16 cellular contexts compared by ENCODE assay signal in the genomic region with DNA sequence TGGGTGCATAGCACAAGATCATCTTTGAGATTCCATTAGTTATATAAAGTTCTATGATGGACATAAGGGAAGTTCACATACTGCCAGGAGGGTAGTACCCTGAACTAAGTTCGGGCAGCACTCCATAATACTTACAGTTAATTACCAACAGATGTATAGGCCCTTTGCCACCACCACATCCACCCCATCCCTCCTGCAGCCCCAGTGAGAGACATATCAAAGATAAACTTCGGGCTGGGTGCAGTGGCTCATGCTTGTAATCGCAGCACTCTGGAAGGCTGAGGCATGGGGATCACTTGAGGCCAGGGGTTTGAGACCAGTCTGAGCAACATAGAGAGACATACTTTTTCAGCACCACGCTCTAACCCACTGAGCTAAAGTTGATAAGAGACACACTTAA. TPM values are rescaled to one million over a fixed set of nuclear protein-coding genes. Genes with fewer than 3 reads are reported as not detected.
DNase-seq lines count a peak whose midpoint lies in the region; ATAC-seq and TF ChIP-seq lines count a peak whose summit lies in the region.
"Had no signal": no experiment of that assay in that cellular context is flagged by ENCODE, and none has a peak within 500 bp of the region (broad histone marks: within the 10 kb centered on the region; RNA-seq: fewer than 3 reads in every experiment).

No MANE protein-coding gene starts in this region.

- no peaks in the 10 kb centered on the region for H3K27me3 ChIP-seq in GM23248 (replicated peaks; ENCODE audit: insufficient read depth)

- no peak overlapping the region for H3K9ac ChIP-seq in GM23248

- H3K4me1 ChIP-seq in GM23248 (ENCODE audit: insufficient read depth), result no peaks in the 10 kb centered on the region
- H3K4me1 ChIP-seq: A549 had no signal

- no peak overlapping the region for H2AFZ ChIP-seq in GM23248

- in situ Hi-C loops in GM23248 (cut with MboI), result no loop called here

- no peaks in the 10 kb centered on the region for H3F3A ChIP-seq in GM23248 (ENCODE audit: insufficient read depth)

- WGBS in GM23248 (ENCODE audit: low coverage in 1 of 2, low lambda C conversion rate in 2 of 2, missing lambda C conversion rate in 2 of 2), 2 experiments, result 48 to 50% methylated on average over 4 of the region's 4 CpGs

- no peaks in the 10 kb centered on the region for H3K36me3 ChIP-seq in GM23248 (ENCODE audit: low read depth)

- TF ChIP-seq CTCF in RWPE1 (conservative IDR thresholded peaks at IDR 0.05; ENCODE audit: low read depth), result no peak

- ATAC-seq in SK-N-SH treated with all-trans-retinoic acid at 6 μM for 48 hours (peak; percentile 86), GM21825 (IDR thresholded peaks at IDR 0.05; ENCODE audit: unreplicated experiment) (no peak)
- ATAC-seq: A549; CD8-positive, alpha-beta T cell had no signal

- no peaks in the 10 kb centered on the region for H3K9me2 ChIP-seq in GM23248 (ENCODE audit: insufficient read depth)

- no peak overlapping the region for H3K4me2 ChIP-seq in GM23248 (ENCODE audit: unreplicated experiment)
- H3K4me2 ChIP-seq: A549 had no signal

- CTCF ChIA-PET in RWPE1 (lab: Yijun Ruan, JAX), result interaction anchor here (0.6 kb wide), 1 partner anchor 212 kb away, joined by 3 read pairs; no protein-coding TSS in a partner anchor

- no peaks in the 10 kb centered on the region for H4K20me1 ChIP-seq in GM23248 (ENCODE audit: insufficient read depth)

- no peaks in the 10 kb centered on the region for H3K79me2 ChIP-seq in GM23248 (ENCODE audit: insufficient read depth)

- no peaks in the 10 kb centered on the region for H3K9me3 ChIP-seq in GM23248 (ENCODE audit: low read depth)
- H3K9me3 ChIP-seq: A549 had no signal

- DNase-seq in GM23248 (peak; percentile 12), fibroblast of peridontal ligament (ENCODE audit: extremely low read depth) (peak; percentile 83), RWPE1 (ENCODE audit: low spot score) (no peak)
- no peak for DNase-seq in central memory CD4-positive, alpha-beta T cell
- no peak for DNase-seq in effector CD8-positive, alpha-beta T cell (lab: John Stamatoyannopoulos, UW)
- DNase-seq: CD8-positive, alpha-beta T cell; COR-L47; DMS53; EL; H9; IMR-90; KBM-7 had no signal

- H3K4me3 ChIP-seq in GM23248, result no peak overlapping the region
- H3K4me3 ChIP-seq: A549 had no signal

- no peak overlapping the region for H3K27ac ChIP-seq in GM23248
- no peak overlapping the region for H3K27ac ChIP-seq in RWPE1
- H3K27ac ChIP-seq: A549 had no signal

- POLR2A ChIA-PET in RWPE1 (lab: Yijun Ruan, JAX; ENCODE audit: low non-redundant PET), result no interaction called here

TF ChIP-seq in SK-N-SH treated with all-trans-retinoic acid at 6 μM for 48 hours, 23 proteins besides CTCF, POLR2A, EP300 and RAD21:
- TF ChIP-seq SNAI2 (CRISPR knock-in tag; IDR thresholded peaks at IDR 0.05) (no peak), GLIS3 (CRISPR knock-in tag; IDR thresholded peaks at IDR 0.05) (no peak), ZNF565 (CRISPR knock-in tag; conservative IDR thresholded peaks at IDR 0.05; ENCODE audit: low read depth) (no peak), RARB (CRISPR knock-in tag; IDR thresholded peaks at IDR 0.05) (no peak), ZFP30 (CRISPR knock-in tag; IDR thresholded peaks at IDR 0.05) (no peak), TCF4 (CRISPR knock-in tag; IDR thresholded peaks at IDR 0.05; ENCODE audit: borderline replicate concordance) (no peak), ZNF70 (CRISPR knock-in tag; IDR thresholded peaks at IDR 0.05) (no peak), BACH2 (CRISPR knock-in tag; IDR thresholded peaks at IDR 0.05; ENCODE audit: borderline replicate concordance) (no peak), POU6F1 (CRISPR knock-in tag; IDR thresholded peaks at IDR 0.05; ENCODE audit: borderline replicate concordance, low read depth) (no peak), PATZ1 (CRISPR knock-in tag; IDR thresholded peaks at IDR 0.05; ENCODE audit: borderline replicate concordance) (no peak), ZNF8 (CRISPR knock-in tag; IDR thresholded peaks at IDR 0.05) (no peak), ZFP3 (CRISPR knock-in tag; IDR thresholded peaks at IDR 0.05) (no peak), TOX (CRISPR knock-in tag; IDR thresholded peaks at IDR 0.05; ENCODE audit: borderline replicate concordance) (no peak), TSHZ2 (CRISPR knock-in tag; IDR thresholded peaks at IDR 0.05) (no peak), PPARA (CRISPR knock-in tag; IDR thresholded peaks at IDR 0.05; ENCODE audit: borderline replicate concordance) (no peak), OSR1 (CRISPR knock-in tag; IDR thresholded peaks at IDR 0.05) (no peak)
- TF ChIP-seq, protein P1, sequence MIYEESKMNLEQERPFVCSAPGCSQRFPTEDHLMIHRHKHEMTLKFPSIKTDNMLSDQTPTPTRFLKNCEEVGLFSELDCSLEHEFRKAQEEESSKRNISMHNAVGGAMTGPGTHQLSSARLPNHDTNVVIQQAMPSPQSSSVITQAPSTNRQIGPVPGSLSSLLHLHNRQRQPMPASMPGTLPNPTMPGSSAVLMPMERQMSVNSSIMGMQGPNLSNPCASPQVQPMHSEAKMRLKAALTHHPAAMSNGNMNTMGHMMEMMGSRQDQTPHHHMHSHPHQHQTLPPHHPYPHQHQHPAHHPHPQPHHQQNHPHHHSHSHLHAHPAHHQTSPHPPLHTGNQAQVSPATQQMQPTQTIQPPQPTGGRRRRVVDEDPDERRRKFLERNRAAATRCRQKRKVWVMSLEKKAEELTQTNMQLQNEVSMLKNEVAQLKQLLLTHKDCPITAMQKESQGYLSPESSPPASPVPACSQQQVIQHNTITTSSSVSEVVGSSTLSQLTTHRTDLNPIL (CRISPR knock-in tag; IDR thresholded peaks at IDR 0.05; ENCODE audit: low read depth), result no peak
TF ChIP-seq in SK-N-SH treated with all-trans-retinoic acid at 6 μM for 48 hours: peak in this region for 0.

RNA-seq across cellular contexts. Expression of gene NPAS2, which starts 46.4 kb away (rescaled TPM):
- total RNA-seq in GM23248 (2014; rRNA removed; shearing (Covaris generic)), result 10.8 and 13.7 TPM in 2 replicates
- 3.8 and 4.5 TPM in 2 replicates for polyA plus RNA-seq in GM23248 (2016; fragmentation: Nextera tagmentation; extraction: Ambion mirVana)
- polyA plus RNA-seq: CD14-positive monocyte had no signal

Comparison
In these comparisons a context has a peak if more than half of its experiments do, and no peak if none do; other contexts are left out.
1. DNase-seq: peak in GM23248 (single experiment) and fibroblast of peridontal ligament (single experiment); none in central memory CD4-positive, alpha-beta T cell (single experiment), effector CD8-positive, alpha-beta T cell (single experiment) and RWPE1 (single experiment).